1 cellular context compared by ENCODE assay signal in genomic region chr2:189199797-189200196, GRCh38.
TF ChIP-seq lines count a peak whose summit lies in the region.

No MANE protein-coding gene starts in this region.

TF ChIP-seq in GM23338, 12 proteins besides CTCF, POLR2A, EP300 and RAD21 (continued from another document):
- TF ChIP-seq ZNF462 (CRISPR knock-in tag; IDR thresholded peaks at IDR 0.05) = no peak
- TF ChIP-seq EZH2phosphoT487 (IDR thresholded peaks at IDR 0.05; ENCODE audit: unreplicated experiment) = no peak
- no peak for TF ChIP-seq JUNB (IDR thresholded peaks at IDR 0.05; ENCODE audit: unreplicated experiment)
- TF ChIP-seq EZH2 (IDR thresholded peaks at IDR 0.05; ENCODE audit: low read depth, unreplicated experiment) = no peak
- no peak for TF ChIP-seq ZNF114 (CRISPR knock-in tag; IDR thresholded peaks at IDR 0.05)
- TF ChIP-seq CREB1 (CRISPR knock-in tag; IDR thresholded peaks at IDR 0.05; ENCODE audit: low read depth) = no peak
- TF ChIP-seq REST (IDR thresholded peaks at IDR 0.05; ENCODE audit: unreplicated experiment) = no peak
- no peak for TF ChIP-seq ZNF331 (CRISPR knock-in tag; IDR thresholded peaks at IDR 0.05; ENCODE audit: low read depth)
- TF ChIP-seq POLR2AphosphoS5 (IDR thresholded peaks at IDR 0.05; ENCODE audit: low read depth) = no peak
- no peak for TF ChIP-seq NANOG (IDR thresholded peaks at IDR 0.05; ENCODE audit: borderline replicate concordance)
